In the genomic region with DNA sequence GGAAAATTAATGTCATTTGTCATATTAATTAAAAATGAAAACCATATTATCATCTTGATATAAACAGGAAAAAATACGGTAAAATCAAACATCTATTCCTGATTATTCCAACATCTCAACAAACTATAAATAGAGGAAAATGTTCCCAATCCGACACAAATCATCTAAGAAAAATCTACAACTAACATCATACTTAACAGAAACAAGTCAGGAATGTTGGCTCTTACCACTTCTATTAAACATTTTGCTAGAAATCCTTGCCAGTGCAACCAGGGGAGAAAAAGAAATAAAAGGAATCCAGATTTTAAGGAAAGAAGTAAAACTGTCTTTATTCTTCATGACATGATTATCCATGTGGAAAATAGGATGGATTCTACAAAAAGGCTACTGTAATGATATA, we compare ENCODE assay signal across 23 cellular contexts.
DNase-seq lines count a peak whose midpoint lies in the region; ATAC-seq, FAIRE-seq and TF ChIP-seq lines count a peak whose summit lies in the region.
"Had no signal": no experiment of that assay in that cellular context is flagged by ENCODE, and none has a peak within 500 bp of the region (broad histone marks: within the 10 kb centered on the region; RNA-seq: fewer than 3 reads in every experiment).

No MANE protein-coding gene starts in this region.

- CTCF ChIA-PET in HEK293T (lab: Yijun Ruan, JAX), result no interaction called here

- peak overlapping the region; percentile 22 to 64 for H3K27ac ChIP-seq in ascending aorta
- H3K27ac ChIP-seq: BLaER1 had no signal

- ATAC-seq in GM21619 (IDR thresholded peaks at IDR 0.05; ENCODE audit: unreplicated experiment), result no peak
- ATAC-seq: CD8-positive, alpha-beta T cell; HCT116 had no signal

- intact Hi-C loops in ascending aorta (cut with DNase I), result no loop called here

- no peak overlapping the region for H3K4me3 ChIP-seq in ascending aorta
- H3K4me3 ChIP-seq: BLaER1 had no signal

- peak; percentile 45 for FAIRE-seq in islet of Langerhans (lab: Jason Lieb, UNC)
- FAIRE-seq: A204.1, GM12892, GM18507, HTR-8/SVneo had no signal

- no peak for TF ChIP-seq CTCF in ascending aorta (IDR thresholded peaks at IDR 0.05)

- DNase-seq in GM03348 (ENCODE audit: low spot score) (peak; percentile 15), ascending aorta (ENCODE audit: low spot score in 2 of 2) (no peak), NCI-H1092 treated with DMSO at 0.1 percent for 48 hours (lab: John Stamatoyannopoulos, UW) (no peak), NCI-H1092 (lab: John Stamatoyannopoulos, UW) (no peak), HEK293T (ENCODE audit: extremely low spot score) (no peak)
- DNase-seq: ACHN; Calu3; CD8-positive, alpha-beta T cell; DMS 273 treated with DMSO at 0.1 percent for 48 hours; DMS53; DND-41; EL; GOT3; H7; KBM-7 had no signal

- H3K9me3 ChIP-seq in ascending aorta, result peaks cover 0 to 6% of the 10 kb centered on the region in 2 donors
- H3K9me3 ChIP-seq: BLaER1 had no signal

- no peaks in the 10 kb centered on the region for H3K27me3 ChIP-seq in ascending aorta
- H3K27me3 ChIP-seq: BLaER1 had no signal

- peaks cover 8 to 11% of the 10 kb centered on the region in 2 donors for H3K4me1 ChIP-seq in ascending aorta
- H3K4me1 ChIP-seq: BLaER1 had no signal

- H3K36me3 ChIP-seq in ascending aorta, result no peaks in the 10 kb centered on the region
- H3K36me3 ChIP-seq: BLaER1 had no signal

- POLR2A ChIA-PET in HEK293T (lab: Yijun Ruan, JAX), result no interaction called here

TF ChIP-seq in HEK293T, 16 proteins besides CTCF, POLR2A, EP300 and RAD21:
- TF ChIP-seq L3MBTL2 (conservative IDR thresholded peaks at IDR 0.05) (no peak), LEF1 (IDR thresholded peaks at IDR 0.05; ENCODE audit: borderline replicate concordance) (no peak), ZNF384 (IDR thresholded peaks at IDR 0.05) (no peak), BHLHE40 (IDR thresholded peaks at IDR 0.05; ENCODE audit: borderline replicate concordance) (no peak), TARDBP (IDR thresholded peaks at IDR 0.05) (no peak), ELF4 (IDR thresholded peaks at IDR 0.05) (no peak), SUZ12 (IDR thresholded peaks at IDR 0.05) (no peak), FOXK2 (IDR thresholded peaks at IDR 0.05) (no peak), FOXM1 (IDR thresholded peaks at IDR 0.05; ENCODE audit: borderline replicate concordance) (no peak), FOXA1 (IDR thresholded peaks at IDR 0.05) (no peak), CTBP1 (IDR thresholded peaks at IDR 0.05; ENCODE audit: borderline replicate concordance) (no peak)
